ENCODE assay signal across 23 cellular contexts in genomic region chr1:72705921-72706320, GRCh38.
"Had no signal": no experiment of that assay in that cellular context is flagged by ENCODE, and none has a peak within 500 bp of the region (broad histone marks: within the 10 kb centered on the region; RNA-seq: fewer than 3 reads in every experiment).

No MANE protein-coding gene starts in this region.

- H3K27me3 ChIP-seq: neutrophil, pancreas, right lobe of liver, sigmoid colon, stomach, thyroid gland, tibial nerve, upper lobe of left lung, vagina had no signal

- H3K27ac ChIP-seq: neutrophil, pancreas, prostate gland, right lobe of liver, sigmoid colon, stomach, thoracic aorta, thyroid gland, tibial nerve, upper lobe of left lung, vagina had no signal

- H3K36me3 ChIP-seq: neutrophil, pancreas, prostate gland, right lobe of liver, sigmoid colon, stomach, thoracic aorta, thyroid gland, tibial nerve, upper lobe of left lung, vagina had no signal

- DNase-seq: naive thymus-derived CD8-positive, alpha-beta T cell; nephron progenitor cell; pancreas; right cardiac atrium; right lobe of liver; sigmoid colon; small intestine; stimulated activated CD4-positive, alpha-beta T cell treated with anti-CD3 and anti-CD28 coated beads, Interleukin-15, amount 100 ng/mL, for 24 hours; stimulated activated CD4-positive, alpha-beta T cell treated with anti-CD3 and anti-CD28 coated beads, Interleukin-2, amount 100 ng/mL, for 24 hours; stimulated activated CD4-positive, alpha-beta T cell treated with anti-CD3 and anti-CD28 coated beads, Interleukin-2, amount 100 ng/mL, for 48 hours; stimulated activated CD4-positive, alpha-beta T cell treated with anti-CD3 and anti-CD28 coated beads, Interleukin-4, amount 100 ng/mL, for 4 hours; stimulated activated CD8-positive, alpha-beta memory T cell treated with anti-CD3 and anti-CD28 coated beads, Interleukin-4, amount 100 ng/mL, for 48 hours; stimulated activated naive B cell treated with anti-CD40 and anti-IgM and Interleukin-4, amounts not matched to agents 10 μg/mL and 1 μg/mL and 100 μg/mL, for 72 hours; stimulated activated naive CD4-positive, alpha-beta T cell treated with Interleukin-2 at 50 U/mL for 16 hours; stomach; thyroid gland; trophoblast cell; upper lobe of left lung had no signal

- H3K4me3 ChIP-seq: pancreas, prostate gland, right lobe of liver, sigmoid colon, stomach, thoracic aorta, thyroid gland, tibial nerve, upper lobe of left lung, vagina had no signal

- H3K9me3 ChIP-seq: neutrophil, pancreas, prostate gland, right lobe of liver, sigmoid colon, stomach, thoracic aorta, thyroid gland, tibial nerve, upper lobe of left lung, vagina had no signal

- H3K4me1 ChIP-seq: pancreas, prostate gland, right lobe of liver, sigmoid colon, stomach, thyroid gland, tibial nerve, upper lobe of left lung, vagina had no signal
